Comparison of ENCODE assay signal across 24 cellular contexts in the genomic region with DNA sequence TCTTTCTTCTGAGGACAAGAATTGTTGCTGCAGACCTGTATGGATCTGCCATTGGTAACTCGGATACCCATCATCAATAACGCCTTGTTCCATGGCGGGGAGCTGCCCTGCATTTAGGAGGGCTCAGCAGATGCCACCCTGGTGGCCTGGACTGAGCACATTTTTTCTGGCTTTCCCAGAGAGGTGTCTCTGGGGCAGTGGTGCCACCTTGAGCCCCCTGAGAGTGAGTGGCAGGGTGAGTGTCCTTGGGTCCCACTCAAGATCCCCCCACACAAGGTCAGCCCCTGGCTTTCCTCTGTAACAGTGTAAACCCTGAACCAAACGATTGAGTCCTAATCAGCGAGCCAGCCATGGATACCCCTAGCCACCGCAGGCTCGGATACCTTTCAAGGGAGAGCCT.
"Had no signal": no experiment of that assay in that cellular context is flagged by ENCODE, and none has a peak within 500 bp of the region (broad histone marks: within the 10 kb centered on the region; RNA-seq: fewer than 3 reads in every experiment).

No MANE protein-coding gene starts in this region.

- H3K27ac Mint-ChIP-seq: activated CD4-positive, alpha-beta memory T cell treated with anti-CD3 and anti-CD28 coated beads, Interleukin-2, amount 10 ng/mL, durations not matched to agents 7 days and 5 days; activated CD4-positive, alpha-beta T cell treated with anti-CD3 and anti-CD28 coated beads for 36 hours; activated CD4-positive, alpha-beta T cell treated with anti-CD3 and anti-CD28 coated beads, Interleukin-2, amount 10 ng/mL, durations not matched to agents 7 days and 5 days; activated naive CD4-positive, alpha-beta T cell treated with anti-CD3 and anti-CD28 coated beads for 36 hours; activated naive CD4-positive, alpha-beta T cell treated with anti-CD3 and anti-CD28 coated beads, Interleukin-2, amount 50 U/mL, for 24 hours; activated naive CD8-positive, alpha-beta T cell treated with anti-CD3 and anti-CD28 coated beads, Interleukin-2, amount 10 ng/mL, durations not matched to agents 7 days and 5 days; activated T-helper 1 cell treated with anti-CD3 and anti-CD28 coated beads, Interleukin-12 subunit alpha, Interleukin-12 subunit beta, Interleukin-2, Interleukin-4 antibody, amounts not matched to agents 30 ng/mL and 10 ng/mL and 1 ng/mL, durations not matched to agents 14 hours and 24 hours and 36 hours; activated T-helper 2 cell treated with anti-CD3 and anti-CD28 coated beads, Interferon-gamma antibody, Interleukin-2, Interleukin-4, amounts not matched to agents 10 μg/mL and 5 μg/mL and 100 μg/mL, durations not matched to agents 14 hours and 24 hours and 36 hours had no signal

- ATAC-seq: activated CD4-positive, alpha-beta T cell treated with anti-CD3 and anti-CD28 coated beads for 36 hours; esophagus mucosa had no signal

- H3K27ac ChIP-seq: brain microvascular endothelial cell had no signal

- H3K4me3 Mint-ChIP-seq: activated CD4-positive, alpha-beta memory T cell treated with anti-CD3 and anti-CD28 coated beads, Interleukin-2, amount 10 ng/mL, durations not matched to agents 7 days and 5 days; activated CD4-positive, alpha-beta T cell treated with anti-CD3 and anti-CD28 coated beads for 36 hours; activated CD4-positive, alpha-beta T cell treated with anti-CD3 and anti-CD28 coated beads, Interleukin-2, amount 10 ng/mL, durations not matched to agents 7 days and 5 days; activated naive CD4-positive, alpha-beta T cell treated with anti-CD3 and anti-CD28 coated beads for 36 hours; activated naive CD4-positive, alpha-beta T cell treated with anti-CD3 and anti-CD28 coated beads, Interleukin-2, amount 50 U/mL, for 24 hours; activated naive CD8-positive, alpha-beta T cell treated with anti-CD3 and anti-CD28 coated beads, Interleukin-2, amount 10 ng/mL, durations not matched to agents 7 days and 5 days; activated T-helper 1 cell treated with anti-CD3 and anti-CD28 coated beads, Interleukin-12 subunit alpha, Interleukin-12 subunit beta, Interleukin-2, Interleukin-4 antibody, amounts not matched to agents 30 ng/mL and 10 ng/mL and 1 ng/mL, durations not matched to agents 14 hours and 24 hours and 36 hours had no signal

- H3K27me3 ChIP-seq: brain microvascular endothelial cell had no signal

- H3K4me1 Mint-ChIP-seq: activated CD4-positive, alpha-beta memory T cell treated with anti-CD3 and anti-CD28 coated beads, Interleukin-2, amount 10 ng/mL, durations not matched to agents 7 days and 5 days; activated CD4-positive, alpha-beta T cell treated with anti-CD3 and anti-CD28 coated beads for 36 hours; activated naive CD4-positive, alpha-beta T cell treated with anti-CD3 and anti-CD28 coated beads, Interleukin-2, amount 50 U/mL, for 24 hours; activated naive CD8-positive, alpha-beta T cell treated with anti-CD3 and anti-CD28 coated beads, Interleukin-2, amount 10 ng/mL, durations not matched to agents 7 days and 5 days had no signal

- H3K36me3 Mint-ChIP-seq: activated naive CD8-positive, alpha-beta T cell treated with anti-CD3 and anti-CD28 coated beads, Interleukin-2, amount 10 ng/mL, durations not matched to agents 7 days and 5 days had no signal

- DNase-seq: activated CD4-positive, alpha-beta memory T cell treated with anti-CD3 and anti-CD28 coated beads, Interleukin-2, amount 10 ng/mL, durations not matched to agents 7 days and 5 days; activated CD4-positive, alpha-beta T cell treated with anti-CD3 and anti-CD28 coated beads for 36 hours; activated CD4-positive, alpha-beta T cell treated with anti-CD3 and anti-CD28 coated beads, Interleukin-2, amount 10 ng/mL, durations not matched to agents 7 days and 5 days; activated CD4-positive, alpha-beta T cell treated with anti-CD3 and anti-CD28 coated beads, Interleukin-2, amount 50 U/mL, for 4 hours; activated CD4-positive, CD25-positive, alpha-beta regulatory T cell; activated CD4-positive, CD25-positive, alpha-beta regulatory T cell treated with anti-CD3 and anti-CD28 coated beads, Interleukin-2, amount 50 U/mL, for 72 hours; activated effector memory CD4-positive, alpha-beta T cell treated with anti-CD3 and anti-CD28 coated beads, Interleukin-2, amount 50 U/mL, for 16 hours; activated naive CD4-positive, alpha-beta T cell treated with anti-CD3 and anti-CD28 coated beads for 36 hours; activated naive CD8-positive, alpha-beta T cell treated with anti-CD3 and anti-CD28 coated beads, Interleukin-2, amount 10 ng/mL, durations not matched to agents 7 days and 5 days; activated T-cell treated with anti-CD3 and anti-CD28 coated beads, Interleukin-2, amount 50 U/mL, for 1 hour; activated T-cell treated with anti-CD3 and anti-CD28 coated beads, Interleukin-2, amount 50 U/mL, for 48 hours; amniotic stem cell; anterior cingulate cortex; brain microvascular endothelial cell; caudate nucleus; cortex of kidney; dermis blood vessel endothelial cell; effector CD8-positive, alpha-beta T cell; foreskin fibroblast; T-helper 2 cell had no signal

- H3K27me3 Mint-ChIP-seq: activated CD4-positive, alpha-beta memory T cell treated with anti-CD3 and anti-CD28 coated beads, Interleukin-2, amount 10 ng/mL, durations not matched to agents 7 days and 5 days; activated CD4-positive, alpha-beta T cell treated with anti-CD3 and anti-CD28 coated beads, Interleukin-2, amount 10 ng/mL, durations not matched to agents 7 days and 5 days; activated naive CD8-positive, alpha-beta T cell treated with anti-CD3 and anti-CD28 coated beads, Interleukin-2, amount 10 ng/mL, durations not matched to agents 7 days and 5 days had no signal

- H3K36me3 ChIP-seq: brain microvascular endothelial cell had no signal
